In genomic region chr11:108198833-108199232, GRCh38 we compare ENCODE assay signal across 15 cellular contexts. TPM values are rescaled to one million over a fixed set of nuclear protein-coding genes. Genes with fewer than 3 reads are reported as not detected.
A peak's percentile ranks its signal among the peaks of the same experiment; 100 is the strongest.
DNase-seq lines count a peak whose midpoint lies in the region; ATAC-seq and TF ChIP-seq lines count a peak whose summit lies in the region.
"Had no signal": no experiment of that assay in that cellular context is flagged by ENCODE, and none has a peak within 500 bp of the region (broad histone marks: within the 10 kb centered on the region; RNA-seq: fewer than 3 reads in every experiment).

No MANE protein-coding gene starts in this region.

- peaks cover 60% of the 10 kb centered on the region for H3K36me3 Mint-ChIP-seq in activated CD4-positive, alpha-beta T cell treated with anti-CD3 and anti-CD28 coated beads for 36 hours (ENCODE audit: low read depth)
- peaks cover 44% of the 10 kb centered on the region for H3K36me3 Mint-ChIP-seq in activated T-helper 1 cell treated with anti-CD3 and anti-CD28 coated beads, Interleukin-12 subunit alpha, Interleukin-12 subunit beta, Interleukin-2, Interleukin-4 antibody, amounts not matched to agents 30 ng/mL and 10 ng/mL and 1 ng/mL, durations not matched to agents 14 hours and 24 hours and 36 hours (ENCODE audit: low read depth)
- peaks cover 0 to 26% (median 9%) of the 10 kb centered on the region in 3 donors for H3K36me3 Mint-ChIP-seq in immature natural killer cell

- H3K27me3 Mint-ChIP-seq in activated CD4-positive, alpha-beta T cell treated with anti-CD3 and anti-CD28 coated beads for 36 hours = no peaks in the 10 kb centered on the region
- no peaks in the 10 kb centered on the region for H3K27me3 Mint-ChIP-seq in activated T-helper 1 cell treated with anti-CD3 and anti-CD28 coated beads, Interleukin-12 subunit alpha, Interleukin-12 subunit beta, Interleukin-2, Interleukin-4 antibody, amounts not matched to agents 30 ng/mL and 10 ng/mL and 1 ng/mL, durations not matched to agents 14 hours and 24 hours and 36 hours (ENCODE audit: insufficient read depth)
- peaks cover 0 to 3% (median 0%) of the 10 kb centered on the region in 3 donors for H3K27me3 Mint-ChIP-seq in immature natural killer cell (ENCODE audit: low read depth in 3 of 3)

- no peak for DNase-seq in activated CD4-positive, alpha-beta T cell treated with anti-CD3 and anti-CD28 coated beads for 36 hours
- DNase-seq in activated CD4-positive, alpha-beta T cell treated with anti-CD3 and anti-CD28 coated beads for 1 hour = no peak
- no peak for DNase-seq in activated T-helper 1 cell treated with anti-CD3 and anti-CD28 coated beads, Interleukin-12 subunit alpha, Interleukin-12 subunit beta, Interleukin-2, Interleukin-4 antibody, amounts not matched to agents 30 ng/mL and 10 ng/mL and 1 ng/mL, durations not matched to agents 14 hours and 24 hours and 36 hours (ENCODE audit: low spot score)
- DNase-seq in immature natural killer cell (no peak), erythroblast (lab: John Stamatoyannopoulos, UW) (no peak), NCI-H1105 (lab: John Stamatoyannopoulos, UW) (no peak)
- DNase-seq in effector memory CD4-positive, alpha-beta T cell = no peak
- DNase-seq: activated CD8-positive, alpha-beta memory T cell treated with anti-CD3 and anti-CD28 coated beads, Interleukin-2, amount 50 U/mL, for 48 hours; effector CD8-positive, alpha-beta T cell; KG1; kidney glomerular epithelial cell; NCI-H524; RPMI8226; transverse colon had no signal

- no peak overlapping the region for H3K9ac ChIP-seq in skeletal muscle satellite cell (ENCODE audit: low read depth, low read length)

- H3K4me1 Mint-ChIP-seq in activated CD4-positive, alpha-beta T cell treated with anti-CD3 and anti-CD28 coated beads for 36 hours = peaks cover 78% of the 10 kb centered on the region
- H3K4me1 Mint-ChIP-seq in activated T-helper 1 cell treated with anti-CD3 and anti-CD28 coated beads, Interleukin-12 subunit alpha, Interleukin-12 subunit beta, Interleukin-2, Interleukin-4 antibody, amounts not matched to agents 30 ng/mL and 10 ng/mL and 1 ng/mL, durations not matched to agents 14 hours and 24 hours and 36 hours (ENCODE audit: low read depth) = peaks cover 55% of the 10 kb centered on the region
- peaks cover 27 to 79% of the 10 kb centered on the region in 2 donors for H3K4me1 Mint-ChIP-seq in immature natural killer cell

- no peaks in the 10 kb centered on the region for H3K27me3 ChIP-seq in skeletal muscle satellite cell (ENCODE audit: control insufficient read depth, insufficient read depth, low read length)
- no peaks in the 10 kb centered on the region for H3K27me3 ChIP-seq in effector memory CD4-positive, alpha-beta T cell (replicated peaks; ENCODE audit: control insufficient read depth, insufficient read depth, low read length, poor library complexity, severe bottlenecking)
- H3K27me3 ChIP-seq: transverse colon had no signal

- POLR2A ChIA-PET in activated CD4-positive, alpha-beta T cell treated with anti-CD3 and anti-CD28 coated beads for 36 hours (lab: Charles Lee) = interaction anchor here (1.3 kb wide), 1 partner anchor 25 kb away, joined by 4 read pairs; the partner anchor contains the start of gene ATM

- TF ChIP-seq POLR2A in erythroblast (IDR thresholded peaks at IDR 0.05; ENCODE audit: low read length) = no peak

- intact Hi-C loops in activated CD4-positive, alpha-beta T cell treated with anti-CD3 and anti-CD28 coated beads for 36 hours (cut with DNase I, micrococcal nuclease) = loop anchor here in 1 of 2 experiments (2.0 kb wide), 1 partner anchor 422 kb away; no protein-coding TSS in a partner anchor
- intact Hi-C loops in activated T-helper 1 cell treated with anti-CD3 and anti-CD28 coated beads, Interleukin-12 subunit alpha, Interleukin-12 subunit beta, Interleukin-2, Interleukin-4 antibody, amounts not matched to agents 30 ng/mL and 10 ng/mL and 1 ng/mL, durations not matched to agents 14 hours and 24 hours and 36 hours (cut with micrococcal nuclease) = no loop called here

- CTCF ChIA-PET in activated CD4-positive, alpha-beta T cell treated with anti-CD3 and anti-CD28 coated beads for 36 hours (lab: Charles Lee) = interaction anchor here (0.7 kb wide), 1 partner anchor 1519 kb away, joined by 4 read pairs; no protein-coding TSS in a partner anchor

- H3K9me3 Mint-ChIP-seq in activated CD4-positive, alpha-beta T cell treated with anti-CD3 and anti-CD28 coated beads for 36 hours (ENCODE audit: low read depth) = peaks cover 1% of the 10 kb centered on the region
- no peaks in the 10 kb centered on the region for H3K9me3 Mint-ChIP-seq in activated T-helper 1 cell treated with anti-CD3 and anti-CD28 coated beads, Interleukin-12 subunit alpha, Interleukin-12 subunit beta, Interleukin-2, Interleukin-4 antibody, amounts not matched to agents 30 ng/mL and 10 ng/mL and 1 ng/mL, durations not matched to agents 14 hours and 24 hours and 36 hours
- no peaks in the 10 kb centered on the region for H3K9me3 Mint-ChIP-seq in immature natural killer cell

- H3K4me3 Mint-ChIP-seq in activated CD4-positive, alpha-beta T cell treated with anti-CD3 and anti-CD28 coated beads for 36 hours = no peak overlapping the region
- H3K4me3 Mint-ChIP-seq in activated T-helper 1 cell treated with anti-CD3 and anti-CD28 coated beads, Interleukin-12 subunit alpha, Interleukin-12 subunit beta, Interleukin-2, Interleukin-4 antibody, amounts not matched to agents 30 ng/mL and 10 ng/mL and 1 ng/mL, durations not matched to agents 14 hours and 24 hours and 36 hours = no peak overlapping the region
- no peak overlapping the region for H3K4me3 Mint-ChIP-seq in immature natural killer cell

- H3K27ac ChIP-seq in effector memory CD4-positive, alpha-beta T cell (ENCODE audit: insufficient read depth, low read length, poor library complexity, severe bottlenecking) = no peak overlapping the region
- H3K27ac ChIP-seq: transverse colon had no signal

- peaks cover 21% of the 10 kb centered on the region for H3K4me1 ChIP-seq in skeletal muscle satellite cell (ENCODE audit: control insufficient read depth, insufficient read depth, low read length)
- H3K4me1 ChIP-seq in effector memory CD4-positive, alpha-beta T cell (ENCODE audit: control insufficient read depth, insufficient read depth, low read length, poor library complexity, severe bottlenecking) = peaks cover 10% of the 10 kb centered on the region
- H3K4me1 ChIP-seq: transverse colon had no signal

- H3K4me2 ChIP-seq in skeletal muscle satellite cell (ENCODE audit: low read length) = peak overlapping the region; percentile 51

- no peaks in the 10 kb centered on the region for H3K9me3 ChIP-seq in skeletal muscle satellite cell (replicated peaks; ENCODE audit: low read length)
- no peaks in the 10 kb centered on the region for H3K9me3 ChIP-seq in effector memory CD4-positive, alpha-beta T cell (ENCODE audit: control insufficient read depth, low read length)
- H3K9me3 ChIP-seq: transverse colon had no signal

- peak overlapping the region; percentile 4 for H3K4me3 ChIP-seq in skeletal muscle satellite cell (ENCODE audit: low read length)
- no peak overlapping the region for H3K4me3 ChIP-seq in effector memory CD4-positive, alpha-beta T cell (ENCODE audit: insufficient read depth, low read depth, low read length, poor library complexity, severe bottlenecking)
- H3K4me3 ChIP-seq: transverse colon had no signal

- H3K27ac Mint-ChIP-seq in activated CD4-positive, alpha-beta T cell treated with anti-CD3 and anti-CD28 coated beads for 36 hours = peak overlapping the region; percentile 69
- H3K27ac Mint-ChIP-seq in activated T-helper 1 cell treated with anti-CD3 and anti-CD28 coated beads, Interleukin-12 subunit alpha, Interleukin-12 subunit beta, Interleukin-2, Interleukin-4 antibody, amounts not matched to agents 30 ng/mL and 10 ng/mL and 1 ng/mL, durations not matched to agents 14 hours and 24 hours and 36 hours = peak overlapping the region; percentile 93
- peak overlapping the region in 4 of 6 donors; percentile 12 to 67 (median 56) for H3K27ac Mint-ChIP-seq in immature natural killer cell

- peaks cover 11% of the 10 kb centered on the region for H3K36me3 ChIP-seq in skeletal muscle satellite cell (ENCODE audit: insufficient read depth, low read length)
- H3K36me3 ChIP-seq in effector memory CD4-positive, alpha-beta T cell (ENCODE audit: control insufficient read depth, insufficient read depth, low read length) = peaks cover 31% of the 10 kb centered on the region

- ATAC-seq in activated CD4-positive, alpha-beta T cell treated with anti-CD3 and anti-CD28 coated beads for 36 hours = no peak

RNA-seq across cellular contexts. Expression of gene NPAT, which starts 23.6 kb away (rescaled TPM):
- 10 to 100 TPM; 28.4 to 45.2 TPM for total RNA-seq in activated CD4-positive, alpha-beta T cell treated with anti-CD3 and anti-CD28 coated beads for 36 hours
- total RNA-seq in activated T-helper 1 cell treated with anti-CD3 and anti-CD28 coated beads, Interleukin-12 subunit alpha, Interleukin-12 subunit beta, Interleukin-2, Interleukin-4 antibody, amounts not matched to agents 30 ng/mL and 10 ng/mL and 1 ng/mL, durations not matched to agents 14 hours and 24 hours and 36 hours = 28.2 and 34.3 TPM in 2 replicates
- polyA plus RNA-seq in immature natural killer cell = 10 to 100 TPM; 15.6 to 30.5 (median 24.1) TPM
- 9.6 and 9.9 TPM in 2 replicates for total RNA-seq in skeletal muscle satellite cell (2012; rRNA removed)

RNA-seq across cellular contexts. Expression of gene ATM, which starts 24.0 kb away (rescaled TPM):
- total RNA-seq in activated CD4-positive, alpha-beta T cell treated with anti-CD3 and anti-CD28 coated beads for 36 hours = 10 to 100 TPM; 32.8 to 36.1 TPM
- 37.3 and 39.7 TPM in 2 replicates for total RNA-seq in activated T-helper 1 cell treated with anti-CD3 and anti-CD28 coated beads, Interleukin-12 subunit alpha, Interleukin-12 subunit beta, Interleukin-2, Interleukin-4 antibody, amounts not matched to agents 30 ng/mL and 10 ng/mL and 1 ng/mL, durations not matched to agents 14 hours and 24 hours and 36 hours
- 100 to 1,000 TPM in 1 of 3 donors, 10 to 100 TPM in 2; 57.8 to 111 (median 64.5) TPM for polyA plus RNA-seq in immature natural killer cell
- total RNA-seq in skeletal muscle satellite cell (2012; rRNA removed) = 56.8 and 88.0 TPM in 2 replicates
